In genomic region chr17:10197721-10198508, GRCh38 we compare ENCODE assay signal across 8 cellular contexts. TPM values are rescaled to one million over a fixed set of nuclear protein-coding genes. Genes with fewer than 3 reads are reported as not detected.
DNase-seq lines count a peak whose midpoint lies in the region; ATAC-seq, FAIRE-seq and TF ChIP-seq lines count a peak whose summit lies in the region.

No MANE protein-coding gene starts in this region.

- H4K20me1 ChIP-seq in keratinocyte (ENCODE audit: control insufficient read depth, extremely low read depth, insufficient read depth, low read length), result no peaks in the 10 kb centered on the region

- dilution Hi-C loops in keratinocyte (cut with MboI; ENCODE audit: extremely low pct_ligation_motif_present, low sequenced_read_pairs), result no loop called here

- peaks cover 3% of the 10 kb centered on the region for H3K9me3 ChIP-seq in keratinocyte (ENCODE audit: control insufficient read depth, low read depth, low read length)

- H3K36me3 ChIP-seq in keratinocyte (ENCODE audit: control insufficient read depth in 2 of 2, extremely low read depth in 1 of 2, insufficient read depth in 2 of 2, low read length in 2 of 2), result no peaks in the 10 kb centered on the region

- TF ChIP-seq CTCF in keratinocyte (optimal IDR thresholded peaks at IDR 0.05 in 1 of 3, IDR thresholded peaks at IDR 0.05 in 1 of 3, conservative IDR thresholded peaks at IDR 0.05 in 1 of 3; ENCODE audit: extremely low read depth in 1 of 3, insufficient read depth in 2 of 3, low read length in 3 of 3), result no peak

- H3K4me1 ChIP-seq in keratinocyte (ENCODE audit: control insufficient read depth, extremely low read depth, insufficient read depth, low read length), result no peaks in the 10 kb centered on the region

- no peaks in the 10 kb centered on the region for H3K9me1 ChIP-seq in keratinocyte (ENCODE audit: control insufficient read depth, extremely low read depth, insufficient read depth, low read length)

- peak overlapping the region in 1 of 3 experiments; percentile 49 for H3K4me3 ChIP-seq in keratinocyte (ENCODE audit: control insufficient read depth in 2 of 3, extremely low read depth in 1 of 3, insufficient read depth in 2 of 3, low read depth in 1 of 3, low read length in 3 of 3)

- peak overlapping the region; percentile 62 for H3K4me2 ChIP-seq in keratinocyte (ENCODE audit: control insufficient read depth, extremely low read depth, insufficient read depth, low read depth, low read length)

- no peak overlapping the region for H3K9ac ChIP-seq in keratinocyte (ENCODE audit: control insufficient read depth, extremely low read depth, insufficient read depth, low read length)

- no peak for FAIRE-seq in keratinocyte (lab: Jason Lieb, UNC)

- no peaks in the 10 kb centered on the region for H3K79me2 ChIP-seq in keratinocyte (ENCODE audit: control insufficient read depth, insufficient read depth, low read length)

- H2AFZ ChIP-seq in keratinocyte (ENCODE audit: control insufficient read depth, low read length), result no peak overlapping the region

- ATAC-seq in HG02884 (IDR thresholded peaks at IDR 0.05; ENCODE audit: unreplicated experiment), result no peak

- peak; percentile 2 for DNase-seq in SIG-M5 treated with dmso at 0.1 percent for 504 hours (lab: John Stamatoyannopoulos, UW; ENCODE audit: unreplicated experiment)
- no peak for DNase-seq in SIG-M5 (lab: John Stamatoyannopoulos, UW)
- DNase-seq in activated gamma-delta T cell (lab: John Stamatoyannopoulos, UW), result peak; percentile 17
- DNase-seq in keratinocyte (ENCODE audit: low read depth, low spot score), result no peak
- peak in 5 of 49 donors; percentile 13 to 35 (median 31) for DNase-seq in substantia nigra (lab: John Stamatoyannopoulos, UW)
- no peak for DNase-seq in NCI-H146 treated with DMSO at 0.1 percent for 48 hours (lab: John Stamatoyannopoulos, UW; ENCODE audit: unreplicated experiment)
- DNase-seq in SKM-1 treated with dmso at 0.1 percent for 144 hours (lab: John Stamatoyannopoulos, UW; ENCODE audit: unreplicated experiment), result no peak

- H3K27me3 ChIP-seq in keratinocyte (ENCODE audit: control insufficient read depth, extremely low read depth, insufficient read depth, low read length), result peaks cover 29% of the 10 kb centered on the region

- H3K27ac ChIP-seq in keratinocyte (ENCODE audit: control insufficient read depth, insufficient read depth, low read length) (no peak overlapping the region), substantia nigra (ENCODE audit: low read depth, low read length, poor library complexity, severe bottlenecking) (peak overlapping the region; percentile 41)

RNA-seq across cellular contexts. Expression of gene GAS7, which starts 0.5 kb away (rescaled TPM):
- polyA plus RNA-seq in keratinocyte, result 0.10 to 0.17 TPM (median 0.14 TPM) in 3 replicates
- 22.9 TPM for polyA plus RNA-seq in keratinocyte (2011; ENCODE audit: low read depth)
- 0.14 and 0.16 TPM in 2 replicates for polyA plus RNA-seq in keratinocyte (2011; cell fraction: cytosol; rRNA removed)
- 0.17 and 0.45 TPM in 2 replicates for polyA plus RNA-seq in keratinocyte (2011; cell fraction: nucleus; rRNA removed)
- polyA plus RNA-seq in keratinocyte (2012; ENCODE audit: low replicate concordance), result 0.16 and 3.4 TPM in 2 replicates
- polyA minus RNA-seq in keratinocyte, result 0.16 to 0.38 TPM (median 0.26 TPM) in 3 replicates
- not detected for polyA minus RNA-seq in keratinocyte (2011; cell fraction: cytosol; rRNA and poly(A)+ RNA removed)
- 0.16 and 0.21 TPM in 2 replicates for polyA minus RNA-seq in keratinocyte (2011; cell fraction: nucleus; rRNA and poly(A)+ RNA removed)

Comparison
In these comparisons a context has a peak if more than half of its experiments do, and no peak if none do; other contexts are left out.
1. DNase-seq: peak in SIG-M5 treated with dmso at 0.1 percent for 504 hours (single experiment) and activated gamma-delta T cell (single experiment); none in SIG-M5 (single experiment), keratinocyte (single experiment), NCI-H146 treated with DMSO at 0.1 percent for 48 hours (single experiment) and SKM-1 treated with dmso at 0.1 percent for 144 hours (single experiment).